In genomic region chr11:46675288-46675851, GRCh38 we compare ENCODE assay signal across 1 cellular context.
TF ChIP-seq lines count a peak whose summit lies in the region.

No MANE protein-coding gene starts in this region.

TF ChIP-seq in HEK293, 187 proteins besides CTCF, POLR2A, EP300 and RAD21 (continued from another document):
- TF ChIP-seq ZBTB26 (tag by site-specific recombination; optimal IDR thresholded peaks at IDR 0.05) (no peak), ZNF645 (tag by site-specific recombination; IDR thresholded peaks at IDR 0.05) (no peak), PRDM4 (tag by site-specific recombination; IDR thresholded peaks at IDR 0.05) (no peak), ZNF341 (tag by site-specific recombination; IDR thresholded peaks at IDR 0.05; ENCODE audit: low read depth) (0 out of 2 replicates have a peak, but pooled peaks have one; percentile 26), BCL11A (tag by site-specific recombination; IDR thresholded peaks at IDR 0.05; ENCODE audit: low read depth) (no peak), ZFP41 (tag by site-specific recombination; IDR thresholded peaks at IDR 0.05; ENCODE audit: borderline replicate concordance) (no peak), ZNF138 (tag by site-specific recombination; IDR thresholded peaks at IDR 0.05; ENCODE audit: borderline replicate concordance) (no peak), ZBTB8A (tag by site-specific recombination; IDR thresholded peaks at IDR 0.05) (no peak)
